In the genomic region with DNA sequence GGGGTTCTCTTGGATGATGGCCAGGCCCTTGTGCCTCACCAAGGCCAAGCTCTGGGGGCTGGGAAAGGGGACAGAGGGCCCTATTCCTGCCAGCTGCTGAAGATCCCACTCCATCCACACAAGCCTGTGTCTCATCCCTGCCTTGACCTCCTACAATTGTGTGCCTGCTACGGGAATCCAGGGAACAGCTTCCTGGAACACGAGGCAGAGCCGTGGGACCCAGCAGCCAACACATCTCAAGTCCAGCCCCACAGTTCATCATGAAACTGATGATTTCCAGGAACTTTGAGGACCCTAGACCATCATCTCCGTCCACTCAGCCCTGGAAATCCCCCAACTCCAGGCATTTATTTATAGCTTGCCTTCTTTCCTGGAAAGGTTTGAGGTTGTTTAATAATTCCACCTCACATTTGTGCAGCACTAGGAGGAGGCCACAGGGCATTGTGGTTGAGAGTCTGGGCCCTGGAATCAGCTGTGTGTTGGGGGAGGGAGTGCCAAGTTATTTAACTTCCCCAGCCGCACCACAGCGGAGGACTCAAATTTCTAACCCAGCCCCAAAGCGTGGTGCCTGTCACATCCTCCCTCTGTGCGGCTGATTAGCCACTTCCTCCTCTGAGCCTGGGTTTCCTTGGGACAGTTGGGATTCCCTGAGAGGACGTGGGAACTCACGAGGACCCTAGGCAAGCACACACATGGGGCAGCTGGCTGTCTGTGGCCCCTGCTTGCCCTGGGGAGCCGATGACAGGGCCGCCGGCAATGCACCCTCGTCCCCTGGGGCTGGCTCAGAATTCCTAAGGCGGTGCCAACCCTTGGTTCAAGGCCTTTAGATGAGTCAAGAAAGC, we compare ENCODE assay signal across 8 cellular contexts. TPM values are rescaled to one million over a fixed set of nuclear protein-coding genes. Genes with fewer than 3 reads are reported as not detected.
A peak's percentile ranks its signal among the peaks of the same experiment; 100 is the strongest.
DNase-seq lines count a peak whose midpoint lies in the region; ATAC-seq and TF ChIP-seq lines count a peak whose summit lies in the region.

No MANE protein-coding gene starts in this region.

- H3K27ac ChIP-seq in adrenal gland = peak overlapping the region; percentile 70 to 93 (median 91)

- H3K27me3 ChIP-seq in MG63 = no peaks in the 10 kb centered on the region
- H3K27me3 ChIP-seq in adrenal gland = no peaks in the 10 kb centered on the region

- H3K4me1 ChIP-seq in adrenal gland (replicated peaks in 1 of 2) = peaks cover 33 to 34% of the 10 kb centered on the region in 2 donors

- intact Hi-C loops in adrenal gland (cut with DNase I) (loop anchor here in 1 of 2 donors (10.0 kb wide), 1 partner anchor 127 kb away; no protein-coding TSS in a partner anchor), left ventricle myocardium superior (cut with micrococcal nuclease) (loop anchor here (10.0 kb wide), 1 partner anchor 47 kb away; no protein-coding TSS in a partner anchor)

- DNase-seq in GM13977 (ENCODE audit: low spot score) (peak; percentile 41), MG63 (peak; percentile 81), adrenal gland (peak; percentile 81 to 96 (median 94)), left ventricle myocardium superior (peak; percentile 68), retina (peak; percentile 64), NCI-H2171 treated with DMSO at 0.1 percent for 48 hours (lab: John Stamatoyannopoulos, UW) (no peak)
- no peak for DNase-seq in effector CD4-positive, alpha-beta T cell

- H3K4me3 ChIP-seq in MG63 (no peak overlapping the region), adrenal gland (no peak overlapping the region)

- 1 to 9% (median 6%) methylated on average over 9 to 15 of the region's 15 CpGs for WGBS in adrenal gland, 4 donors

- H3K36me3 ChIP-seq in MG63 (no peaks in the 10 kb centered on the region), adrenal gland (replicated peaks in 1 of 2) (no peaks in the 10 kb centered on the region)

- peak in 1 of 2 donors; percentile 67 for TF ChIP-seq POLR2A in adrenal gland (IDR thresholded peaks at IDR 0.05)

- H3K9me3 ChIP-seq in MG63 (no peaks in the 10 kb centered on the region), adrenal gland (replicated peaks in 1 of 3) (no peaks in the 10 kb centered on the region)

- in situ Hi-C loops in GM13977 (cut with MboI; ENCODE audit: low pct_unique_long_range_greater_than_20kb, low sequenced_read_pairs, unreplicated experiment) = no loop called here

- ATAC-seq in left ventricle myocardium superior (peak; percentile 80), HG03521 (IDR thresholded peaks at IDR 0.05; ENCODE audit: unreplicated experiment) (no peak)

- no peak for TF ChIP-seq CTCF in GM13977 (IDR thresholded peaks at IDR 0.05; ENCODE audit: extremely low read depth, insufficient read depth, missing control alignments)
- TF ChIP-seq CTCF in adrenal gland (IDR thresholded peaks at IDR 0.05) = peak in 1 of 6 experiments; percentile 11

RNA-seq across cellular contexts. Expression of a gene that starts 58.2 kb away (rescaled TPM):
- total RNA-seq in MG63 (2014; rRNA removed; shearing (Covaris generic); ENCODE audit: low replicate concordance) = 4.6 and 6.2 TPM in 2 replicates
- 10 to 100 TPM in 4 of 8 donors, 1 to 10 TPM in 4; 1.5 to 34.1 (median 10.9) TPM for total RNA-seq in adrenal gland
- polyA plus RNA-seq in adrenal gland = 1 to 10 TPM; 5.3 to 6.2 (median 6.1) TPM
- total RNA-seq in left ventricle myocardium superior = 28.3 TPM

Comparison
In these comparisons a context has a peak if more than half of its experiments do, and no peak if none do; other contexts are left out.
1. DNase-seq: peak in GM13977 (single experiment), MG63 (single experiment), adrenal gland (7 of 7), left ventricle myocardium superior (single experiment) and retina (single experiment); none in effector CD4-positive, alpha-beta T cell (single experiment) and NCI-H2171 treated with DMSO at 0.1 percent for 48 hours (single experiment).